28 cellular contexts compared by ENCODE assay signal in genomic region chr12:65903680-65904403, GRCh38.
DNase-seq lines count a peak whose midpoint lies in the region; ATAC-seq, FAIRE-seq and TF ChIP-seq lines count a peak whose summit lies in the region.
"Had no signal": no experiment of that assay in that cellular context is flagged by ENCODE, and none has a peak within 500 bp of the region (broad histone marks: within the 10 kb centered on the region; RNA-seq: fewer than 3 reads in every experiment).

No MANE protein-coding gene starts in this region.

- DNase-seq in GM12891 (ENCODE audit: insufficient read length, low spot score) (no peak), RWPE2 (ENCODE audit: low spot score) (no peak), endodermal cell (no peak), osteoblast (ENCODE audit: insufficient read length, low spot score, missing footprints) (no peak), DMS 273 treated with DMSO at 0.1 percent for 48 hours (lab: John Stamatoyannopoulos, UW) (no peak), NCI-H82 treated with DMSO at 0.1 percent for 48 hours (lab: John Stamatoyannopoulos, UW; ENCODE audit: unreplicated experiment) (no peak), adrenal gland (no peak)
- DNase-seq: activated CD4-positive, alpha-beta T cell treated with anti-CD3 and anti-CD28 coated beads, Interleukin-2, amount 50 U/mL, for 4 hours; activated CD8-positive, alpha-beta memory T cell treated with anti-CD3 and anti-CD28 coated beads, Interleukin-2, amount 50 U/mL, for 4 hours; activated naive CD8-positive, alpha-beta T cell treated with anti-CD3 and anti-CD28 coated beads, Interleukin-2, amount 10 ng/mL, durations not matched to agents 7 days and 5 days; COR-L47; DMS79 treated with DMSO at 0.1 percent for 48 hours; effector CD8-positive, alpha-beta T cell; foreskin melanocyte; H7; left ventricle myocardium superior; NCI-H1092; NCI-H1930; NCI-H69; stimulated activated CD4-positive, alpha-beta T cell treated with anti-CD3 and anti-CD28 coated beads, Interleukin-2, amount 100 ng/mL, for 48 hours; uterus; WERI-Rb-1 had no signal

- TF ChIP-seq POLR2A in GM12891 (IDR thresholded peaks at IDR 0.05; ENCODE audit: low read depth, low read length) (no peak), adrenal gland (IDR thresholded peaks at IDR 0.05) (no peak)

- WGBS in endodermal cell (ENCODE audit: insufficient coverage in 1 of 2, insufficient read length in 1 of 2), 2 experiments: 90 to 91% methylated on average over 4 to 7 of the region's 10 CpGs
- 68 to 83% (median 75%) methylated on average over 10 of the region's 10 CpGs for WGBS in adrenal gland, 4 donors

- H3K4me3 ChIP-seq in RWPE2 (ENCODE audit: severe bottlenecking): no peak overlapping the region
- H3K4me3 ChIP-seq in endodermal cell (ENCODE audit: low read length): no peak overlapping the region
- H3K4me3 ChIP-seq in osteoblast (ENCODE audit: insufficient read depth, low read length): no peak overlapping the region
- no peak overlapping the region for H3K4me3 ChIP-seq in adrenal gland
- H3K4me3 ChIP-seq: BLaER1, suprapubic skin, uterus had no signal

- H3K36me3 Mint-ChIP-seq in endodermal cell (ENCODE audit: low read depth): peaks cover 10% of the 10 kb centered on the region
- H3K36me3 Mint-ChIP-seq: activated naive CD8-positive, alpha-beta T cell treated with anti-CD3 and anti-CD28 coated beads, Interleukin-2, amount 10 ng/mL, durations not matched to agents 7 days and 5 days; stimulated activated effector memory CD8-positive, alpha-beta T cell treated with anti-CD3 and anti-CD28 coated beads, Interleukin-12 subunit alpha, Interleukin-12 subunit beta, amount 100 ng/mL, for 72 hours had no signal

- no peak overlapping the region for H3K9ac ChIP-seq in endodermal cell (ENCODE audit: extremely low read depth, low read length, poor library complexity, severe bottlenecking)
- H3K9ac ChIP-seq: BLaER1 had no signal

- no peak overlapping the region for H2AFZ ChIP-seq in osteoblast (ENCODE audit: low read length)

- H3K27me3 Mint-ChIP-seq in endodermal cell (ENCODE audit: insufficient read depth): no peaks in the 10 kb centered on the region

- H3K4me1 ChIP-seq in RWPE2 (ENCODE audit: insufficient read depth, poor library complexity, severe bottlenecking) (peaks cover 21% of the 10 kb centered on the region), endodermal cell (ENCODE audit: control insufficient read depth, insufficient read depth, low read length) (peaks cover 3% of the 10 kb centered on the region), osteoblast (ENCODE audit: insufficient read depth, low read length) (peaks cover 48% of the 10 kb centered on the region), adrenal gland (replicated peaks in 1 of 2) (no peaks in the 10 kb centered on the region)
- H3K4me1 ChIP-seq: BLaER1, suprapubic skin, uterus had no signal

- H3K27ac ChIP-seq in RWPE2 (ENCODE audit: poor library complexity, severe bottlenecking): peak overlapping the region; percentile 47
- H3K27ac ChIP-seq in endodermal cell (ENCODE audit: low read depth, low read length): no peak overlapping the region
- H3K27ac ChIP-seq in osteoblast (ENCODE audit: low read depth, low read length): peak overlapping the region; percentile 62
- H3K27ac ChIP-seq in adrenal gland: no peak overlapping the region
- H3K27ac ChIP-seq: BLaER1, HL-60, suprapubic skin, uterus, WERI-Rb-1 had no signal

- H3K9me3 Mint-ChIP-seq in endodermal cell: no peaks in the 10 kb centered on the region
- H3K9me3 Mint-ChIP-seq: activated naive CD8-positive, alpha-beta T cell treated with anti-CD3 and anti-CD28 coated beads, Interleukin-2, amount 10 ng/mL, durations not matched to agents 7 days and 5 days; stimulated activated effector memory CD8-positive, alpha-beta T cell treated with anti-CD3 and anti-CD28 coated beads, Interleukin-12 subunit alpha, Interleukin-12 subunit beta, amount 100 ng/mL, for 72 hours had no signal

- H4K20me1 ChIP-seq in osteoblast (ENCODE audit: insufficient read depth, low read length): no peaks in the 10 kb centered on the region
- H4K20me1 ChIP-seq: BLaER1 had no signal

- peaks cover 36% of the 10 kb centered on the region for H3K4me1 Mint-ChIP-seq in endodermal cell
- H3K4me1 Mint-ChIP-seq: activated naive CD8-positive, alpha-beta T cell treated with anti-CD3 and anti-CD28 coated beads, Interleukin-2, amount 10 ng/mL, durations not matched to agents 7 days and 5 days; stimulated activated effector memory CD8-positive, alpha-beta T cell treated with anti-CD3 and anti-CD28 coated beads, Interleukin-12 subunit alpha, Interleukin-12 subunit beta, amount 100 ng/mL, for 72 hours had no signal

- intact Hi-C loops in adrenal gland (cut with DNase I): no loop called here

- no peak for ATAC-seq in RWPE2 (ENCODE audit: low read depth)
- no peak for ATAC-seq in HG02840 (IDR thresholded peaks at IDR 0.05; ENCODE audit: low FRiP score, unreplicated experiment)
- ATAC-seq: left ventricle myocardium superior; stimulated activated effector memory CD8-positive, alpha-beta T cell treated with anti-CD3 and anti-CD28 coated beads, Interleukin-12 subunit alpha, Interleukin-12 subunit beta, amount 100 ng/mL, for 72 hours had no signal

- FAIRE-seq in GM12891 (lab: Jason Lieb, UNC): peak; percentile 31
- FAIRE-seq: islet of Langerhans had no signal

- no peak overlapping the region for H3K4me2 ChIP-seq in osteoblast (ENCODE audit: insufficient read depth, low read length)
- H3K4me2 ChIP-seq: BLaER1 had no signal

- no peaks in the 10 kb centered on the region for H3K27me3 ChIP-seq in RWPE2 (ENCODE audit: insufficient read depth, poor library complexity, severe bottlenecking)
- no peaks in the 10 kb centered on the region for H3K27me3 ChIP-seq in endodermal cell (ENCODE audit: control insufficient read depth, insufficient read depth, low read length, poor library complexity, severe bottlenecking)
- no peaks in the 10 kb centered on the region for H3K27me3 ChIP-seq in osteoblast (ENCODE audit: insufficient read depth, low read length)
- peaks cover 17% of the 10 kb centered on the region for H3K27me3 ChIP-seq in adrenal gland
- H3K27me3 ChIP-seq: BLaER1, uterus had no signal

- no peak overlapping the region for H3K4me3 Mint-ChIP-seq in endodermal cell
- H3K4me3 Mint-ChIP-seq: activated naive CD8-positive, alpha-beta T cell treated with anti-CD3 and anti-CD28 coated beads, Interleukin-2, amount 10 ng/mL, durations not matched to agents 7 days and 5 days; stimulated activated effector memory CD8-positive, alpha-beta T cell treated with anti-CD3 and anti-CD28 coated beads, Interleukin-12 subunit alpha, Interleukin-12 subunit beta, amount 100 ng/mL, for 72 hours had no signal

- H3K9me3 ChIP-seq in RWPE2 (ENCODE audit: severe bottlenecking): no peaks in the 10 kb centered on the region
- H3K9me3 ChIP-seq in endodermal cell (ENCODE audit: control insufficient read depth, low read length): no peaks in the 10 kb centered on the region
- no peaks in the 10 kb centered on the region for H3K9me3 ChIP-seq in osteoblast (ENCODE audit: low read depth, low read length)
- H3K9me3 ChIP-seq in adrenal gland (replicated peaks in 1 of 3): no peaks in the 10 kb centered on the region
- H3K9me3 ChIP-seq: BLaER1, suprapubic skin, uterus had no signal

- H3K36me3 ChIP-seq in RWPE2 (ENCODE audit: low read depth): peaks cover 96% of the 10 kb centered on the region
- H3K36me3 ChIP-seq in endodermal cell (ENCODE audit: control insufficient read depth, insufficient read depth, low read length): peaks cover 30% of the 10 kb centered on the region
- H3K36me3 ChIP-seq in osteoblast (ENCODE audit: insufficient read depth, low read length): peaks cover 13% of the 10 kb centered on the region
- H3K36me3 ChIP-seq in adrenal gland (replicated peaks in 1 of 2): no peaks in the 10 kb centered on the region
- H3K36me3 ChIP-seq: BLaER1, suprapubic skin, uterus, WERI-Rb-1 had no signal

- H3K27ac Mint-ChIP-seq in endodermal cell: no peak overlapping the region
- H3K27ac Mint-ChIP-seq: activated naive CD8-positive, alpha-beta T cell treated with anti-CD3 and anti-CD28 coated beads, Interleukin-2, amount 10 ng/mL, durations not matched to agents 7 days and 5 days; stimulated activated effector memory CD8-positive, alpha-beta T cell treated with anti-CD3 and anti-CD28 coated beads, Interleukin-12 subunit alpha, Interleukin-12 subunit beta, amount 100 ng/mL, for 72 hours had no signal

- TF ChIP-seq CTCF in RWPE2 (IDR thresholded peaks at IDR 0.05; ENCODE audit: poor library complexity, severe bottlenecking): no peak
- TF ChIP-seq CTCF in endodermal cell (conservative IDR thresholded peaks at IDR 0.05): peak; percentile 13
- no peak for TF ChIP-seq CTCF in osteoblast (IDR thresholded peaks at IDR 0.05; ENCODE audit: extremely low read depth, low read depth, low read length)
- TF ChIP-seq CTCF in adrenal gland (IDR thresholded peaks at IDR 0.05): no peak

- peaks cover 86% of the 10 kb centered on the region for H3K79me2 ChIP-seq in osteoblast (ENCODE audit: insufficient read depth, low read length)

TF ChIP-seq in GM12891, 5 proteins besides CTCF, POLR2A, EP300 and RAD21:
- TF ChIP-seq TAF1 (IDR thresholded peaks at IDR 0.05; ENCODE audit: low read depth, low read length) (no peak), POLR2AphosphoS5 (IDR thresholded peaks at IDR 0.05; ENCODE audit: low read depth, low read length) (no peak), POU2F2 (IDR thresholded peaks at IDR 0.05; ENCODE audit: low read depth, low read length) (no peak), SPI1 (IDR thresholded peaks at IDR 0.05; ENCODE audit: low read depth, low read length) (no peak), PAX5 (IDR thresholded peaks at IDR 0.05; ENCODE audit: insufficient read depth, low read length, severe bottlenecking) (no peak)

Comparison
In these comparisons a context has a peak if more than half of its experiments do, and no peak if none do; other contexts are left out.
1. H3K27ac ChIP-seq: peak in RWPE2 (single experiment) and osteoblast (single experiment); none in endodermal cell (single experiment) and adrenal gland (0 of 5).